8 cellular contexts compared by ENCODE assay signal in genomic region chr11:75031771-75032549, GRCh38. TPM values are rescaled to one million over a fixed set of nuclear protein-coding genes. Genes with fewer than 3 reads are reported as not detected.
DNase-seq lines count a peak whose midpoint lies in the region; ATAC-seq and TF ChIP-seq lines count a peak whose summit lies in the region.

No MANE protein-coding gene starts in this region.

- DNase-seq in SIG-M5 treated with dmso at 0.1 percent for 504 hours (lab: John Stamatoyannopoulos, UW; ENCODE audit: unreplicated experiment) (peak; percentile 52), SIG-M5 (lab: John Stamatoyannopoulos, UW) (no peak), NCI-H2196 treated with DMSO at 0.1 percent for 48 hours (lab: John Stamatoyannopoulos, UW; ENCODE audit: unreplicated experiment) (peak; percentile 11), dermis blood vessel endothelial cell (peak; percentile 84), lower lobe of right lung (peak; percentile 77)
- DNase-seq in activated CD4-positive, alpha-beta T cell treated with anti-CD3 and anti-CD28 coated beads, Interleukin-2, amount 50 U/mL, for 24 hours (ENCODE audit: low read depth in 1 of 2, low spot score in 1 of 2) = peak; percentile 18 to 48
- peak; percentile 24 for DNase-seq in stimulated activated CD8-positive, alpha-beta memory T cell treated with anti-CD3 and anti-CD28 coated beads, Interleukin-15, amount 100 ng/mL, for 24 hours (ENCODE audit: low read depth)

- H3K9me3 ChIP-seq in lower lobe of right lung = no peaks in the 10 kb centered on the region

- ATAC-seq in lower lobe of right lung (peak; percentile 64 to 82), GM21529 (IDR thresholded peaks at IDR 0.05; ENCODE audit: unreplicated experiment) (no peak)

- H3K4me3 ChIP-seq in lower lobe of right lung = no peak overlapping the region

- H3K36me3 ChIP-seq in lower lobe of right lung = no peaks in the 10 kb centered on the region

- no peak overlapping the region for H3K27ac ChIP-seq in lower lobe of right lung

- no peaks in the 10 kb centered on the region for H3K4me1 ChIP-seq in lower lobe of right lung

- TF ChIP-seq CTCF in lower lobe of right lung (IDR thresholded peaks at IDR 0.05) = peak; percentile 70

- intact Hi-C loops in lower lobe of right lung (cut with DNase I) = no loop called here

- H3K27me3 ChIP-seq in lower lobe of right lung (ENCODE audit: low read depth) = no peaks in the 10 kb centered on the region

RNA-seq across cellular contexts. Expression of gene NEU3, which starts 43.2 kb away (rescaled TPM):
- total RNA-seq in dermis blood vessel endothelial cell = 7.0 and 8.3 TPM in 2 replicates
- total RNA-seq in lower lobe of right lung = 10.7 TPM
